Comparison of ENCODE assay signal across 14 cellular contexts in the genomic region with DNA sequence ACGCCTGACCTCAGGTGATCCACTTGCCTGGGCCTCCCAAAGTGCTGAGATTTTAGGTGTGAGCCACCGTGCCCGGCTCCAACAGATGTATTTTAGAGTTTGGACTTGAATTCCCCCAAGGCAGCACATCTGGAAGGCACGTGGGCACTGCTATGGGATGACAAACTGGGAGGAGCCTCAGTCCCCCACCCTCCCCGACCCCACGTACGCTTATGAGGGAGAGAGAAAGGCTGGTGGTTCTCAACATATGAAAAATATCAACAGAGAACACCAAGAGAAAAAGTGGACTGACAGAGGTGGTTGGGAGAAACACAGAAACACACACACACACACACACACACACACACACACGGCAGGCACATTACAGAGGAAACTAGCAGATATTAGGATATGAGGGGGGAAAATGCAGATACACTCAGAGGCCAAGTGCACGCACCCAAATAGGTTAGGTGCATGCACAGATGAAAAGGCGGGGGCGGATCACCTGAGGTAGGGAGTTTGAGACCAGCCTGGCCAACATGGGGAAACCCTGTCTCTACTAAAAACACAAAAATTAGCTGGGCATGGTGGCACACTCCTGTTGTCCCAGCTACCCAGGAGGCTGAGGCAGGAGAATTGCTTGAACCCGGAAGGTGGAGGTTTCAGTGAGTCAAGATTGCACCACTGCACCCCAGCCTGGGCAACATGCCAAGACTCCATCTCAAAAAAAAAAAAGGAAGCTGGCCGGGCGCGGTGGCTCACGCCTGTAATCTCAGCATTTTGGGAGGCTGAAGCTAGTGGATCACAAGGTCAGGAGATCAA. TPM values are rescaled to one million over a fixed set of nuclear protein-coding genes. Genes with fewer than 3 reads are reported as not detected.
DNase-seq lines count a peak whose midpoint lies in the region; ATAC-seq and TF ChIP-seq lines count a peak whose summit lies in the region.
"Had no signal": no experiment of that assay in that cellular context is flagged by ENCODE, and none has a peak within 500 bp of the region (broad histone marks: within the 10 kb centered on the region; RNA-seq: fewer than 3 reads in every experiment).

No MANE protein-coding gene starts in this region.

- TF ChIP-seq POLR2A in GM18505 (IDR thresholded peaks at IDR 0.05; ENCODE audit: borderline replicate concordance, extremely low read depth, insufficient read depth, insufficient read length), result no peak

- H4K20me1 ChIP-seq in GM23248 (ENCODE audit: insufficient read depth), result no peaks in the 10 kb centered on the region

- intact Hi-C loops in A673 (cut with micrococcal nuclease; ENCODE audit: unreplicated experiment), result no loop called here

- H3K27me3 Mint-ChIP-seq in osteocyte (ENCODE audit: unreplicated experiment), result no peaks in the 10 kb centered on the region
- H3K27me3 Mint-ChIP-seq: B cell had no signal

- H3F3A ChIP-seq in GM23248 (ENCODE audit: insufficient read depth), result peaks cover 32% of the 10 kb centered on the region

- H3K4me3 Mint-ChIP-seq in osteocyte (ENCODE audit: unreplicated experiment), result no peak overlapping the region
- H3K4me3 Mint-ChIP-seq: B cell had no signal

- in situ Hi-C loops in GM23248 (cut with MboI), result no loop called here

- H3K4me3 ChIP-seq in A673 (ENCODE audit: low read depth, low read length, poor library complexity, severe bottlenecking) (no peak overlapping the region), GM23248 (no peak overlapping the region), fibroblast of mammary gland (ENCODE audit: control insufficient read depth, low read depth, low read length) (no peak overlapping the region)
- H3K4me3 ChIP-seq: esophagus squamous epithelium had no signal

- ATAC-seq in HG02885 (IDR thresholded peaks at IDR 0.05; ENCODE audit: poor library complexity, unreplicated experiment) (no peak), GM18505 (IDR thresholded peaks at IDR 0.05; ENCODE audit: unreplicated experiment) (no peak)

- peaks cover 46% of the 10 kb centered on the region for H3K79me2 ChIP-seq in GM23248 (ENCODE audit: insufficient read depth)

- peaks cover 26% of the 10 kb centered on the region for H3K4me1 Mint-ChIP-seq in osteocyte (ENCODE audit: unreplicated experiment)

- WGBS in GM23248 (ENCODE audit: low coverage in 1 of 2, low lambda C conversion rate in 2 of 2, missing lambda C conversion rate in 2 of 2), 2 experiments, result 26 to 31% methylated on average over 16 of the region's 16 CpGs

- no peaks in the 10 kb centered on the region for H3K9me2 ChIP-seq in GM23248 (ENCODE audit: insufficient read depth)

- H3K9me3 Mint-ChIP-seq in osteocyte (ENCODE audit: unreplicated experiment), result no peaks in the 10 kb centered on the region

- H3K36me3 ChIP-seq in A673 (ENCODE audit: insufficient read depth, low read length, poor library complexity, severe bottlenecking) (peaks cover 11% of the 10 kb centered on the region), GM23248 (ENCODE audit: low read depth) (peaks cover 6% of the 10 kb centered on the region; the same call in 1 of the 2 replicates)

- no peaks in the 10 kb centered on the region for H3K36me3 Mint-ChIP-seq in osteocyte (ENCODE audit: unreplicated experiment)

- H3K9me3 ChIP-seq in A673 (ENCODE audit: low read depth, low read length, poor library complexity, severe bottlenecking), result no peaks in the 10 kb centered on the region
- H3K9me3 ChIP-seq in GM23248 (ENCODE audit: low read depth), result no peaks in the 10 kb centered on the region
- H3K9me3 ChIP-seq: esophagus squamous epithelium had no signal

- H3K4me1 ChIP-seq in A673 (ENCODE audit: insufficient read depth, low read length, poor library complexity, severe bottlenecking) (peaks cover 3% of the 10 kb centered on the region), GM23248 (ENCODE audit: insufficient read depth) (peaks cover 26% of the 10 kb centered on the region)

- H3K27ac ChIP-seq in A673 (ENCODE audit: low read depth, low read length, poor library complexity, severe bottlenecking) (no peak overlapping the region), GM23248 (peak overlapping the region; percentile 28; the same call in 1 of the 2 replicates), RWPE1 (peak overlapping the region; percentile 100)

- H3K9ac ChIP-seq in GM23248, result no peak overlapping the region

- no peak overlapping the region for H3K4me2 ChIP-seq in GM23248 (ENCODE audit: unreplicated experiment)

- BruUV-seq in A673 (replicated peaks; lab: Mats Ljungman, UMichigan), result no TSS peak

- H3K27ac Mint-ChIP-seq in osteocyte (ENCODE audit: unreplicated experiment), result no peak overlapping the region
- H3K27ac Mint-ChIP-seq: B cell had no signal

- H3K27me3 ChIP-seq in A673 (replicated peaks; ENCODE audit: insufficient read depth, low read depth, low read length, poor library complexity) (no peaks in the 10 kb centered on the region), GM23248 (replicated peaks; ENCODE audit: insufficient read depth) (no peaks in the 10 kb centered on the region)
- H3K27me3 ChIP-seq: esophagus squamous epithelium had no signal

- no peak for TF ChIP-seq CTCF in A673 (conservative IDR thresholded peaks at IDR 0.05; ENCODE audit: low read depth, low read length)
- no peak for TF ChIP-seq CTCF in RWPE1 (conservative IDR thresholded peaks at IDR 0.05; ENCODE audit: low read depth)
- TF ChIP-seq CTCF in fibroblast of mammary gland (conservative IDR thresholded peaks at IDR 0.05; ENCODE audit: control insufficient read depth, insufficient read depth, low read depth, low read length), result no peak
- TF ChIP-seq CTCF in osteocyte (IDR thresholded peaks at IDR 0.05), result no peak

- DNase-seq in A673 (ENCODE audit: low spot score) (peak; percentile 36), GM23248 (peak; percentile 59), RWPE1 (ENCODE audit: low spot score) (no peak), fibroblast of mammary gland (ENCODE audit: low read depth) (peak; percentile 80), osteocyte (ENCODE audit: extremely low spot score, unreplicated experiment) (no peak)
- DNase-seq in stimulated activated CD4-positive, alpha-beta T cell treated with anti-CD3 and anti-CD28 coated beads, Interleukin-12 subunit alpha, Interleukin-12 subunit beta, amount 100 ng/mL, for 4 hours, result no peak
- DNase-seq: esophagus squamous epithelium, islet precursor cell, NCI-H1930 had no signal

- H2AFZ ChIP-seq in GM23248, result no peak overlapping the region

- CTCF ChIA-PET in A673 (lab: Charles Lee) (no interaction called here), RWPE1 (lab: Yijun Ruan, JAX) (interaction anchor here (0.6 kb wide), 2 partner anchors 53 to 169 kb away, joined by 3 to 4 read pairs; no protein-coding TSS in a partner anchor)

- POLR2A ChIA-PET in A673 (lab: Charles Lee; ENCODE audit: low non-redundant PET) (no interaction called here), RWPE1 (lab: Yijun Ruan, JAX; ENCODE audit: low non-redundant PET) (interaction anchor here (0.6 kb wide), 1 partner anchor 13 kb away, joined by 4 read pairs; no protein-coding TSS in a partner anchor)

RNA-seq across cellular contexts. Expression of a gene that starts 3.2 kb away (rescaled TPM):
- total RNA-seq in A673 (2021) (63.3 and 69.5 TPM in 2 replicates), osteocyte (48.5 and 50.5 TPM in 2 replicates)
- total RNA-seq in GM23248 (2014; rRNA removed; shearing (Covaris generic)), result 56.4 and 80.5 TPM in 2 replicates
- polyA plus RNA-seq in GM23248 (2016; fragmentation: Nextera tagmentation; extraction: Ambion mirVana), result 55.6 and 62.4 TPM in 2 replicates

RNA-seq across cellular contexts. Expression of a gene that starts 3.2 kb away (rescaled TPM):
- total RNA-seq in A673 (2021) (148 and 164 TPM in 2 replicates), osteocyte (109 and 148 TPM in 2 replicates)
- 27.8 and 30.4 TPM in 2 replicates for total RNA-seq in GM23248 (2014; rRNA removed; shearing (Covaris generic))
- polyA plus RNA-seq in GM23248 (2016; fragmentation: Nextera tagmentation; extraction: Ambion mirVana), result 84.0 and 88.6 TPM in 2 replicates

RNA-seq across cellular contexts. Expression of a gene that starts 28.9 kb away (rescaled TPM):
- 119 and 126 TPM in 2 replicates for total RNA-seq in A673 (2021)
- total RNA-seq in GM23248 (2014; rRNA removed; shearing (Covaris generic)), result 104 and 105 TPM in 2 replicates
- polyA plus RNA-seq in GM23248 (2016; fragmentation: Nextera tagmentation; extraction: Ambion mirVana), result 1.4 and 2.6 TPM in 2 replicates
- total RNA-seq in osteocyte, result 40.4 and 45.1 TPM in 2 replicates

RNA-seq across cellular contexts. Expression of a gene that starts 30.4 kb away (rescaled TPM):
- total RNA-seq in A673 (2021), result 85.7 and 109 TPM in 2 replicates
- total RNA-seq in GM23248 (2014; rRNA removed; shearing (Covaris generic)), result 30.4 and 33.0 TPM in 2 replicates
- polyA plus RNA-seq in GM23248 (2016; fragmentation: Nextera tagmentation; extraction: Ambion mirVana), result 27.0 and 31.8 TPM in 2 replicates
- 37.4 and 43.1 TPM in 2 replicates for total RNA-seq in osteocyte

RNA-seq across cellular contexts. Expression of a gene that starts 44.3 kb away (rescaled TPM):
- total RNA-seq in A673 (2021) (not detected in 2 replicates), osteocyte (not detected in 2 replicates)
- not detected in 2 replicates for total RNA-seq in GM23248 (2014; rRNA removed; shearing (Covaris generic))
- 0.18 TPM in 1 of 2 replicates, not detected in the other for polyA plus RNA-seq in GM23248 (2016; fragmentation: Nextera tagmentation; extraction: Ambion mirVana)
- total RNA-seq: HT1080 had no signal
- polyA plus RNA-seq: neural cell had no signal

Comparison
In these comparisons a context has a peak if more than half of its experiments do, and no peak if none do; other contexts are left out.
1. DNase-seq: peak in A673 (single experiment), GM23248 (single experiment) and fibroblast of mammary gland (single experiment); none in RWPE1 (single experiment), osteocyte (single experiment) and stimulated activated CD4-positive, alpha-beta T cell treated with anti-CD3 and anti-CD28 coated beads, Interleukin-12 subunit alpha, Interleukin-12 subunit beta, amount 100 ng/mL, for 4 hours (single experiment).